ENCODE assay signal across 27 cellular contexts in genomic region chr17:3641717-3642486, GRCh38. TPM values are rescaled to one million over a fixed set of nuclear protein-coding genes. Genes with fewer than 3 reads are reported as not detected.
DNase-seq lines count a peak whose midpoint lies in the region; ATAC-seq and TF ChIP-seq lines count a peak whose summit lies in the region.
"Had no signal": no experiment of that assay in that cellular context is flagged by ENCODE, and none has a peak within 500 bp of the region (broad histone marks: within the 10 kb centered on the region; RNA-seq: fewer than 3 reads in every experiment).

No MANE protein-coding gene starts in this region.

- H3K27me3 ChIP-seq in breast epithelium (no peaks in the 10 kb centered on the region), endodermal cell (ENCODE audit: control insufficient read depth, insufficient read depth, low read length, poor library complexity, severe bottlenecking) (no peaks in the 10 kb centered on the region)
- H3K27me3 ChIP-seq: BE2C, MG63, suprapubic skin had no signal

- H3K36me3 ChIP-seq in breast epithelium, result no peaks in the 10 kb centered on the region
- H3K36me3 ChIP-seq in endodermal cell (ENCODE audit: control insufficient read depth, insufficient read depth, low read length), result peaks cover 24% of the 10 kb centered on the region
- H3K36me3 ChIP-seq: BE2C, MG63 had no signal

- no peak for TF ChIP-seq POLR2A in breast epithelium (IDR thresholded peaks at IDR 0.05)

- WGBS in endodermal cell (ENCODE audit: insufficient coverage in 1 of 2, insufficient read length in 1 of 2), 2 experiments, result 86 to 94% methylated on average over 6 to 10 of the region's 19 CpGs

- intact Hi-C loops in breast epithelium (cut with DNase I; ENCODE audit: low total_unique reads), result no loop called here

- H3K4me1 ChIP-seq in breast epithelium (peaks cover 0 to 7% of the 10 kb centered on the region in 2 donors), endodermal cell (ENCODE audit: control insufficient read depth, insufficient read depth, low read length) (peaks cover 9% of the 10 kb centered on the region)
- H3K4me1 ChIP-seq: BE2C had no signal

- no peaks in the 10 kb centered on the region for H3K27me3 Mint-ChIP-seq in endodermal cell (ENCODE audit: insufficient read depth)
- H3K27me3 Mint-ChIP-seq: IgD-negative memory B cell; naive thymus-derived CD4-positive, alpha-beta T cell had no signal

- H3K9ac ChIP-seq in endodermal cell (ENCODE audit: extremely low read depth, low read length, poor library complexity, severe bottlenecking), result no peak overlapping the region

- peak; percentile 32 to 57 for DNase-seq in T47D (ENCODE audit: low read depth in 1 of 2, low spot score in 1 of 2)
- no peak for DNase-seq in breast epithelium (ENCODE audit: low spot score in 2 of 2)
- peak; percentile 52 for DNase-seq in LNCaP clone FGC (ENCODE audit: low read depth)
- no peak for DNase-seq in endodermal cell
- DNase-seq in stimulated activated effector memory CD8-positive, alpha-beta T cell treated with anti-CD3 and anti-CD28 coated beads, Interleukin-12 subunit alpha, Interleukin-12 subunit beta, amount 100 ng/mL, for 72 hours (ENCODE audit: low spot score in 2 of 2), result no peak
- DNase-seq in germinal center (ENCODE audit: low spot score), result no peak
- DNase-seq in NCI-H146 treated with DMSO at 0.1 percent for 48 hours (lab: John Stamatoyannopoulos, UW; ENCODE audit: unreplicated experiment), result no peak
- no peak for DNase-seq in SK-N-DZ (ENCODE audit: low spot score)
- DNase-seq: activated CD4-positive, alpha-beta T cell treated with anti-CD3 and anti-CD28 coated beads, Interleukin-2, amount 50 U/mL, for 48 hours; activated naive CD4-positive, alpha-beta T cell treated with anti-CD3 and anti-CD28 coated beads, Interleukin-2, amount 50 U/mL, for 16 hours; BE2C; Calu3; central memory CD4-positive, alpha-beta T cell; DND-41; H7; MG63; naive thymus-derived CD4-positive, alpha-beta T cell; NCI-H2081 treated with DMSO at 0.1 percent for 48 hours; NCI-H774; occipital lobe; RPMI8226; WERI-Rb-1 had no signal

- ATAC-seq in stimulated activated effector memory CD8-positive, alpha-beta T cell treated with anti-CD3 and anti-CD28 coated beads, Interleukin-12 subunit alpha, Interleukin-12 subunit beta, amount 100 ng/mL, for 72 hours, result no peak
- ATAC-seq: naive thymus-derived CD4-positive, alpha-beta T cell had no signal

- no peaks in the 10 kb centered on the region for H3K9me3 ChIP-seq in breast epithelium
- H3K9me3 ChIP-seq in endodermal cell (ENCODE audit: control insufficient read depth, low read length), result no peaks in the 10 kb centered on the region
- H3K9me3 ChIP-seq: BE2C, MG63, suprapubic skin had no signal

- peaks cover 14% of the 10 kb centered on the region for H3K4me1 Mint-ChIP-seq in endodermal cell
- H3K4me1 Mint-ChIP-seq in stimulated activated effector memory CD8-positive, alpha-beta T cell treated with anti-CD3 and anti-CD28 coated beads, Interleukin-12 subunit alpha, Interleukin-12 subunit beta, amount 100 ng/mL, for 72 hours, result peaks cover 50% of the 10 kb centered on the region

- H3K36me3 Mint-ChIP-seq in endodermal cell (ENCODE audit: low read depth), result peaks cover 40% of the 10 kb centered on the region
- H3K36me3 Mint-ChIP-seq in stimulated activated effector memory CD8-positive, alpha-beta T cell treated with anti-CD3 and anti-CD28 coated beads, Interleukin-12 subunit alpha, Interleukin-12 subunit beta, amount 100 ng/mL, for 72 hours, result peaks cover 48% of the 10 kb centered on the region
- H3K36me3 Mint-ChIP-seq: mesothelial cell of epicardium had no signal

- H3K27ac Mint-ChIP-seq in endodermal cell, result peak overlapping the region; percentile 26
- peak overlapping the region; percentile 61 for H3K27ac Mint-ChIP-seq in stimulated activated effector memory CD8-positive, alpha-beta T cell treated with anti-CD3 and anti-CD28 coated beads, Interleukin-12 subunit alpha, Interleukin-12 subunit beta, amount 100 ng/mL, for 72 hours
- H3K27ac Mint-ChIP-seq: mesothelial cell of epicardium had no signal

- TF ChIP-seq CTCF in breast epithelium (IDR thresholded peaks at IDR 0.05), result no peak
- TF ChIP-seq CTCF in LNCaP clone FGC (IDR thresholded peaks at IDR 0.05; ENCODE audit: control insufficient read depth, extremely low read depth, insufficient read depth), result no peak
- no peak for TF ChIP-seq CTCF in endodermal cell (conservative IDR thresholded peaks at IDR 0.05)

- no peak overlapping the region for H3K4me3 Mint-ChIP-seq in endodermal cell
- no peak overlapping the region for H3K4me3 Mint-ChIP-seq in stimulated activated effector memory CD8-positive, alpha-beta T cell treated with anti-CD3 and anti-CD28 coated beads, Interleukin-12 subunit alpha, Interleukin-12 subunit beta, amount 100 ng/mL, for 72 hours
- H3K4me3 Mint-ChIP-seq: mesothelial cell of epicardium; naive thymus-derived CD4-positive, alpha-beta T cell had no signal

- in situ Hi-C loops in T47D (cut with HindIII; ENCODE audit: low pct_unique_long_range_greater_than_20kb, low sequenced_read_pairs), result no loop called here

- no peaks in the 10 kb centered on the region for H3K9me3 Mint-ChIP-seq in endodermal cell
- H3K9me3 Mint-ChIP-seq in stimulated activated effector memory CD8-positive, alpha-beta T cell treated with anti-CD3 and anti-CD28 coated beads, Interleukin-12 subunit alpha, Interleukin-12 subunit beta, amount 100 ng/mL, for 72 hours, result no peaks in the 10 kb centered on the region
- H3K9me3 Mint-ChIP-seq: IgD-negative memory B cell; mesothelial cell of epicardium; naive thymus-derived CD4-positive, alpha-beta T cell had no signal

- H3K4me3 ChIP-seq in breast epithelium (no peak overlapping the region), LNCaP clone FGC (ENCODE audit: low read depth, low read length) (no peak overlapping the region), endodermal cell (ENCODE audit: low read length) (no peak overlapping the region)
- H3K4me3 ChIP-seq: MG63, SK-N-MC, skin epidermis, suprapubic skin had no signal

- H3K27ac ChIP-seq in breast epithelium (no peak overlapping the region), endodermal cell (ENCODE audit: low read depth, low read length) (no peak overlapping the region)
- H3K27ac ChIP-seq: SK-N-MC, skin epidermis, suprapubic skin had no signal

RNA-seq across cellular contexts. Expression of gene CTNS, which starts 5.3 kb away (rescaled TPM):
- total RNA-seq in breast epithelium (10 to 100 TPM; 20.0 to 31.0 (median 20.1) TPM), endodermal cell (10 to 100 TPM; 17.2 to 18.8 TPM)
- polyA plus RNA-seq in endodermal cell (2013, experiment 1 of 2), result 16.9 TPM
- polyA plus RNA-seq in endodermal cell (2013, experiment 2 of 2), result 14.1 TPM
- 38.1 and 38.3 TPM in 2 replicates for polyA plus RNA-seq in SK-N-DZ (2014; cell fraction: cytosol; rRNA removed)
- 61.2 and 68.7 TPM in 2 replicates for polyA plus RNA-seq in SK-N-DZ (2014; cell fraction: nucleus; rRNA removed)

RNA-seq across cellular contexts. Expression of gene SHPK, which starts 5.9 kb away (rescaled TPM):
- 10 to 100 TPM in 2 of 3 donors, 1 to 10 TPM in 1; 9.5 to 17.4 (median 16.4) TPM for total RNA-seq in breast epithelium
- 10 to 100 TPM; 35.2 to 46.4 TPM for total RNA-seq in endodermal cell
- polyA plus RNA-seq in endodermal cell (2013, experiment 1 of 2), result 18.2 TPM
- polyA plus RNA-seq in endodermal cell (2013, experiment 2 of 2), result 18.6 TPM
- polyA plus RNA-seq in SK-N-DZ (2014; cell fraction: cytosol; rRNA removed), result 29.7 and 32.4 TPM in 2 replicates
- 15.1 and 17.5 TPM in 2 replicates for polyA plus RNA-seq in SK-N-DZ (2014; cell fraction: nucleus; rRNA removed)

RNA-seq across cellular contexts. Expression of gene TAX1BP3, which starts 26.5 kb away (rescaled TPM):
- 100 to 1,000 TPM in 2 of 3 donors, 10 to 100 TPM in 1; 79.6 to 134 (median 107) TPM for total RNA-seq in breast epithelium
- 10 to 100 TPM; 69.6 to 86.8 TPM for total RNA-seq in endodermal cell
- 68.5 TPM for polyA plus RNA-seq in endodermal cell (2013, experiment 1 of 2)
- polyA plus RNA-seq in endodermal cell (2013, experiment 2 of 2), result 73.9 TPM
- polyA plus RNA-seq in SK-N-DZ (2014; cell fraction: cytosol; rRNA removed), result 45.7 and 61.2 TPM in 2 replicates
- 27.5 and 33.3 TPM in 2 replicates for polyA plus RNA-seq in SK-N-DZ (2014; cell fraction: nucleus; rRNA removed)

RNA-seq across cellular contexts. Expression of gene EMC6, which starts 26.7 kb away (rescaled TPM):
- total RNA-seq in breast epithelium (10 to 100 TPM; 12.5 to 19.0 (median 15.1) TPM), endodermal cell (10 to 100 TPM; 59.4 to 69.5 TPM)
- polyA plus RNA-seq in endodermal cell (2013, experiment 1 of 2), result 77.3 TPM
- 68.2 TPM for polyA plus RNA-seq in endodermal cell (2013, experiment 2 of 2)
- polyA plus RNA-seq in SK-N-DZ (2014; cell fraction: cytosol; rRNA removed), result 52.3 and 64.4 TPM in 2 replicates
- polyA plus RNA-seq in SK-N-DZ (2014; cell fraction: nucleus; rRNA removed), result 29.8 and 34.7 TPM in 2 replicates

RNA-seq across cellular contexts. Expression of gene TRPV1, which starts 32.7 kb away (rescaled TPM):
- total RNA-seq in breast epithelium (1 to 10 TPM; 4.9 to 5.9 (median 5.9) TPM), endodermal cell (1 to 10 TPM; 8.0 to 9.2 TPM)
- polyA plus RNA-seq in endodermal cell (2013, experiment 1 of 2), result 5.1 TPM
- polyA plus RNA-seq in endodermal cell (2013, experiment 2 of 2), result 4.4 TPM
- polyA plus RNA-seq in SK-N-DZ (2014; cell fraction: cytosol; rRNA removed), result 4.3 and 5.2 TPM in 2 replicates
- 10.1 and 15.1 TPM in 2 replicates for polyA plus RNA-seq in SK-N-DZ (2014; cell fraction: nucleus; rRNA removed)

Comparison
In these comparisons a context has a peak if more than half of its experiments do, and no peak if none do; other contexts are left out.
1. DNase-seq: peak in T47D (2 of 2) and LNCaP clone FGC (single experiment); none in breast epithelium (0 of 2), endodermal cell (single experiment), stimulated activated effector memory CD8-positive, alpha-beta T cell treated with anti-CD3 and anti-CD28 coated beads, Interleukin-12 subunit alpha, Interleukin-12 subunit beta, amount 100 ng/mL, for 72 hours (0 of 2), germinal center (single experiment), NCI-H146 treated with DMSO at 0.1 percent for 48 hours (single experiment) and SK-N-DZ (single experiment).